13 cellular contexts compared by ENCODE assay signal in the genomic region with DNA sequence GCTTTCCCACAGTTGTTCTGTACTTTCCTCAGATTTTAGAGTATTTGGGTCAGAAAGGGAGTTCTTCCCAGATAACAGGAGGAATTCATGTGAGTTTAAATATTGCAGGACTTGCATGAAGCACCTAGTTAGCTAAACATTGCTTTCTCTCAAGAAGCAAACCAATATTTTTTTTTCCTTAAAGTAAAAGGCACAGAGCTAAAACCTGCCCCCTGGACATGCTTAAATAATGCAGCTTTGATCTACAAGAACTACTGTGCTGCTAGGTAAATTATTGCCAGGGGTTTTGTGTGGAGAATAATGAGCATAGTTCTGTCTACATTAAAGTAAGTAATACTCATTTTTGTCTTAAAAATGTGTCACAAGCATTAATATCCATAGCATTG. TPM values are rescaled to one million over a fixed set of nuclear protein-coding genes. Genes with fewer than 3 reads are reported as not detected.
A peak's percentile ranks its signal among the peaks of the same experiment; 100 is the strongest.
DNase-seq lines count a peak whose midpoint lies in the region; ATAC-seq, FAIRE-seq and TF ChIP-seq lines count a peak whose summit lies in the region.
"Had no signal": no experiment of that assay in that cellular context is flagged by ENCODE, and none has a peak within 500 bp of the region (broad histone marks: within the 10 kb centered on the region; RNA-seq: fewer than 3 reads in every experiment).

No MANE protein-coding gene starts in this region.

- TF ChIP-seq CTCF in GM23338 (conservative IDR thresholded peaks at IDR 0.05; ENCODE audit: low read depth in 2 of 2) (no peak), K562 (IDR thresholded peaks at IDR 0.05 in 2 of 3, conservative IDR thresholded peaks at IDR 0.05 in 1 of 3; ENCODE audit: insufficient read depth in 2 of 3, low read depth in 1 of 3, low read length in 3 of 3) (no peak), D721Med (IDR thresholded peaks at IDR 0.05; ENCODE audit: insufficient read depth, missing control alignments) (no peak)

- intact Hi-C loops in K562 (cut with micrococcal nuclease): no loop called here

- in situ Hi-C loops in K562 (cut with MboI): no loop called here

- CTCF ChIA-PET in K562 (lab: Yijun Ruan, JAX; ENCODE audit: low intra/inter-chr PET ratio): no interaction called here

- H3K79me2 ChIP-seq in GM23338 (replicated peaks; ENCODE audit: insufficient read depth) (no peaks in the 10 kb centered on the region), K562 (ENCODE audit: control insufficient read depth, insufficient read depth, low read length) (peaks cover 24% of the 10 kb centered on the region)

- H3K27ac Mint-ChIP-seq in GM23338: peak overlapping the region; percentile 49; the same call in 1 of the 2 replicates
- H3K27ac Mint-ChIP-seq: activated CD4-positive, alpha-beta memory T cell treated with anti-CD3 and anti-CD28 coated beads, Interleukin-2, amount 10 ng/mL, durations not matched to agents 7 days and 5 days; activated naive CD8-positive, alpha-beta T cell treated with anti-CD3 and anti-CD28 coated beads for 36 hours had no signal

- H3K27ac ChIP-seq in GM23338 (ENCODE audit: low read depth) (peak overlapping the region; percentile 33; the same call in 1 of the 2 replicates), K562 (ENCODE audit: extremely low read depth, low read depth, low read length) (peak overlapping the region; percentile 64)

- H3K9me3 ChIP-seq in K562 (replicated peaks; ENCODE audit: control insufficient read depth, insufficient read depth, low read depth, low read length): no peaks in the 10 kb centered on the region

- H3K4me3 ChIP-seq in GM23338 (no peak overlapping the region), K562 (peak overlapping the region; percentile 45), skeletal muscle cell (ENCODE audit: low read depth, low read length) (peak overlapping the region; percentile 28)

- H3K9me2 ChIP-seq in GM23338 (ENCODE audit: insufficient read depth): no peaks in the 10 kb centered on the region

- peak overlapping the region in 1 of 2 experiments; percentile 66; a peak in 3 of 4 replicates for H3K9ac ChIP-seq in K562 (ENCODE audit: insufficient read depth in 1 of 2, low read depth in 2 of 2, low read length in 2 of 2)

- H3K9me3 Mint-ChIP-seq in GM23338: no peaks in the 10 kb centered on the region
- H3K9me3 Mint-ChIP-seq: activated CD4-positive, alpha-beta memory T cell treated with anti-CD3 and anti-CD28 coated beads, Interleukin-2, amount 10 ng/mL, durations not matched to agents 7 days and 5 days; activated naive CD8-positive, alpha-beta T cell treated with anti-CD3 and anti-CD28 coated beads for 36 hours had no signal

- no peak for TF ChIP-seq EP300 in K562 (IDR thresholded peaks at IDR 0.05; ENCODE audit: low read length)

- FAIRE-seq in K562 (lab: Jason Lieb, UNC): no peak
- no peak for FAIRE-seq in D721Med (lab: Jason Lieb, UNC)

- peak overlapping the region; percentile 60 for H3K4me2 ChIP-seq in GM23338
- H3K4me2 ChIP-seq in K562 (ENCODE audit: insufficient read depth, low read length): peak overlapping the region; percentile 85

- TF ChIP-seq POLR2A in K562 (conservative IDR thresholded peaks at IDR 0.05): no peak

- ATAC-seq in GM23338 (no peak), K562 (peak; percentile 8)

- H3K4me1 ChIP-seq in GM23338 (ENCODE audit: insufficient read depth) (peaks cover 31% of the 10 kb centered on the region), K562 (replicated peaks in 1 of 2; ENCODE audit: control insufficient read depth in 2 of 2, insufficient read depth in 2 of 2, low read length in 2 of 2) (no peaks in the 10 kb centered on the region; a peak in 1 of 5 replicates)

- DNase-seq in GM23338 (ENCODE audit: low spot score): no peak
- DNase-seq in K562 (ENCODE audit: extremely low read depth in 1 of 4, low spot score in 3 of 4): no peak
- DNase-seq in kidney tubule cell (ENCODE audit: low spot score): peak; percentile 14
- no peak for DNase-seq in skeletal muscle cell (ENCODE audit: low read depth)
- DNase-seq in activated CD4-positive, alpha-beta T cell treated with anti-CD3 and anti-CD28 coated beads, Interleukin-2, amount 50 U/mL, for 4 hours: no peak
- DNase-seq in occipital lobe (lab: John Stamatoyannopoulos, UW): no peak
- DNase-seq in NCI-H748 (lab: John Stamatoyannopoulos, UW; ENCODE audit: unreplicated experiment): no peak
- no peak for DNase-seq in D721Med (ENCODE audit: insufficient read length, low spot score)
- DNase-seq: activated CD4-positive, alpha-beta memory T cell treated with anti-CD3 and anti-CD28 coated beads, Interleukin-2, amount 10 ng/mL, durations not matched to agents 7 days and 5 days; activated naive CD8-positive, alpha-beta T cell treated with anti-CD3 and anti-CD28 coated beads for 36 hours; NCI-H1417 treated with DMSO at 0.1 percent for 48 hours had no signal

- no peaks in the 10 kb centered on the region for H3K27me3 Mint-ChIP-seq in GM23338 (ENCODE audit: insufficient read depth, low read depth, poor library complexity)

- H4K20me1 ChIP-seq in GM23338 (replicated peaks; ENCODE audit: insufficient read depth) (no peaks in the 10 kb centered on the region), K562 (replicated peaks; ENCODE audit: control insufficient read depth, insufficient read depth, low read length) (no peaks in the 10 kb centered on the region)

- BruUV-seq in K562 (replicated peaks; lab: Mats Ljungman, UMichigan): TSS peak; percentile 97

- no peaks in the 10 kb centered on the region for H3K9me1 ChIP-seq in K562 (ENCODE audit: control insufficient read depth, insufficient read depth, low read length)

- H3K27me3 ChIP-seq in GM23338 (ENCODE audit: insufficient read depth): no peaks in the 10 kb centered on the region
- H3K27me3 ChIP-seq in K562 (ENCODE audit: control insufficient read depth in 2 of 2, insufficient read depth in 2 of 2, low read length in 2 of 2): no peaks in the 10 kb centered on the region

- POLR2A ChIA-PET in K562 (lab: Yijun Ruan, JAX): interaction anchor here (0.7 to 2.7 kb wide), 13 partner anchors 9 to 179 kb away, joined by 3 to 23 read pairs (median 4); a partner anchor contains a TSS

- no peaks in the 10 kb centered on the region for H3K36me3 Mint-ChIP-seq in GM23338 (ENCODE audit: low read depth)
- H3K36me3 Mint-ChIP-seq: activated naive CD8-positive, alpha-beta T cell treated with anti-CD3 and anti-CD28 coated beads for 36 hours had no signal

- no peaks in the 10 kb centered on the region for H3K36me3 ChIP-seq in GM23338 (ENCODE audit: insufficient read depth)
- H3K36me3 ChIP-seq in K562 (ENCODE audit: control insufficient read depth, insufficient read depth, low read length): peaks cover 4% of the 10 kb centered on the region; the same call in 1 of the 3 replicates

- H3K4me3 Mint-ChIP-seq in GM23338: peak overlapping the region; percentile 57; the same call in 2 of the 3 replicates
- H3K4me3 Mint-ChIP-seq: activated CD4-positive, alpha-beta memory T cell treated with anti-CD3 and anti-CD28 coated beads, Interleukin-2, amount 10 ng/mL, durations not matched to agents 7 days and 5 days; activated naive CD8-positive, alpha-beta T cell treated with anti-CD3 and anti-CD28 coated beads for 36 hours had no signal

- peak overlapping the region; percentile 10; the same call in 1 of the 2 replicates for H2AFZ ChIP-seq in GM23338
- H2AFZ ChIP-seq in K562 (ENCODE audit: low read depth, low read length): peak overlapping the region; percentile 91

- H3K4me1 Mint-ChIP-seq in GM23338: peaks cover 36% of the 10 kb centered on the region
- H3K4me1 Mint-ChIP-seq: activated CD4-positive, alpha-beta memory T cell treated with anti-CD3 and anti-CD28 coated beads, Interleukin-2, amount 10 ng/mL, durations not matched to agents 7 days and 5 days; activated naive CD8-positive, alpha-beta T cell treated with anti-CD3 and anti-CD28 coated beads for 36 hours had no signal

- no peaks in the 10 kb centered on the region for H3F3A ChIP-seq in GM23338 (replicated peaks; ENCODE audit: low read depth)

- TF ChIP-seq RAD21 in K562 (CRISPR knock-in tag; conservative IDR thresholded peaks at IDR 0.05 in 1 of 2, IDR thresholded peaks at IDR 0.05 in 1 of 2): no peak

RNA-seq across cellular contexts. Expression of a gene that starts 0.5 kb away (rescaled TPM):
- total RNA-seq in GM23338 (2014; rRNA removed; shearing (Covaris generic)): 0.70 and 0.76 TPM in 2 replicates
- polyA plus RNA-seq in GM23338 (2016; fragmentation: Nextera tagmentation; extraction: Ambion mirVana) (0.64 and 1.0 TPM in 2 replicates), K562 (2011; rRNA removed) (5.8 and 15.9 TPM in 2 replicates), K562 (2014; fragmentation: Illumina TruSeq; extraction: Trizol) (15.3 and 18.4 TPM in 2 replicates), K562 (2014; fragmentation: Nextera tagmentation; extraction: Ambion mirVana) (10 to 100 TPM; 47.5 to 48.6 TPM), K562 (2014; rRNA removed) (9.8 and 10.1 TPM in 2 replicates)
- total RNA-seq in K562 (2011; cell fraction: chromatin; rRNA removed; ENCODE audit: low replicate concordance): 7.4 and 7.9 TPM in 2 replicates
- total RNA-seq in K562 (2011; cell fraction: nucleolus; rRNA removed): 9.5 and 11.5 TPM in 2 replicates
- 10.8 and 11.1 TPM in 2 replicates for total RNA-seq in K562 (2011; cell fraction: nucleoplasm; rRNA removed)
- total RNA-seq in K562 (2014; rRNA removed) (8.3 and 10.5 TPM in 2 replicates), K562 (2014; rRNA removed; fragmentation: Illumina TruSeq; extraction: Trizol) (15.0 and 15.1 TPM in 2 replicates), K562 (2015; rRNA removed; fragmentation: Illumina TruSeq; extraction: Trizol) (23.0 and 23.7 TPM in 2 replicates), K562 (2021) (8.8 and 12.0 TPM in 2 replicates), occipital lobe (12.6 TPM)
- polyA plus RNA-seq in K562 (2011; cell fraction: cytosol; rRNA removed): 3.5 and 9.8 TPM in 2 replicates
- polyA plus RNA-seq in K562 (2011; cell fraction: nucleus; rRNA removed): 3.2 and 5.1 TPM in 2 replicates
- 17.5 and 63.6 TPM in 2 replicates for polyA plus RNA-seq in K562 (2012)
- polyA minus RNA-seq in K562 (2011; rRNA and poly(A)+ RNA removed): 4.2 and 12.0 TPM in 2 replicates
- 1.8 and 2.5 TPM in 2 replicates for polyA minus RNA-seq in K562 (2011; cell fraction: cytosol; rRNA and poly(A)+ RNA removed)
- polyA minus RNA-seq in K562 (2011; cell fraction: nucleus; rRNA and poly(A)+ RNA removed): 4.2 and 5.4 TPM in 2 replicates
- total RNA-seq: activated CD4-positive, alpha-beta memory T cell treated with anti-CD3 and anti-CD28 coated beads, Interleukin-2, amount 10 ng/mL, durations not matched to agents 7 days and 5 days; activated naive CD8-positive, alpha-beta T cell treated with anti-CD3 and anti-CD28 coated beads for 36 hours; T-helper 1 cell treated with Interleukin-12 subunit alpha and Interleukin-12 subunit beta and Interleukin-4 antibody, amounts not matched to agents 30 ng/mL and 1 ng/mL, for 36 hours; ureter had no signal

RNA-seq across cellular contexts. Expression of a gene that starts 44.7 kb away (rescaled TPM):
- total RNA-seq in GM23338 (2014; rRNA removed; shearing (Covaris generic)): 0.45 and 1.0 TPM in 2 replicates
- polyA plus RNA-seq in GM23338 (2016; fragmentation: Nextera tagmentation; extraction: Ambion mirVana) (0.54 and 0.73 TPM in 2 replicates), K562 (2011; rRNA removed) (5.5 and 7.8 TPM in 2 replicates), K562 (2014; fragmentation: Illumina TruSeq; extraction: Trizol) (4.2 and 4.3 TPM in 2 replicates), K562 (2014; fragmentation: Nextera tagmentation; extraction: Ambion mirVana) (1 to 10 TPM; 3.9 to 8.2 TPM), K562 (2014; rRNA removed) (3.4 and 5.1 TPM in 2 replicates)
- 7.4 and 19.6 TPM in 2 replicates for total RNA-seq in K562 (2011; cell fraction: chromatin; rRNA removed; ENCODE audit: low replicate concordance)
- 3.8 and 3.9 TPM in 2 replicates for total RNA-seq in K562 (2011; cell fraction: nucleolus; rRNA removed)
- 8.7 and 16.9 TPM in 2 replicates for total RNA-seq in K562 (2011; cell fraction: nucleoplasm; rRNA removed)
- total RNA-seq in K562 (2014; rRNA removed) (5.9 and 6.6 TPM in 2 replicates), K562 (2014; rRNA removed; fragmentation: Illumina TruSeq; extraction: Trizol) (8.0 and 11.1 TPM in 2 replicates), K562 (2015; rRNA removed; fragmentation: Illumina TruSeq; extraction: Trizol) (13.3 and 14.4 TPM in 2 replicates), K562 (2021) (8.6 and 9.1 TPM in 2 replicates), occipital lobe (9.5 TPM)
- polyA plus RNA-seq in K562 (2011; cell fraction: cytosol; rRNA removed): 1.6 and 2.5 TPM in 2 replicates
- 3.8 and 3.9 TPM in 2 replicates for polyA plus RNA-seq in K562 (2011; cell fraction: nucleus; rRNA removed)
- polyA plus RNA-seq in K562 (2012): 7.4 and 8.8 TPM in 2 replicates
- 15.2 and 16.9 TPM in 2 replicates for polyA minus RNA-seq in K562 (2011; rRNA and poly(A)+ RNA removed)
- polyA minus RNA-seq in K562 (2011; cell fraction: cytosol; rRNA and poly(A)+ RNA removed): 4.2 and 4.9 TPM in 2 replicates
- 16.7 and 18.3 TPM in 2 replicates for polyA minus RNA-seq in K562 (2011; cell fraction: nucleus; rRNA and poly(A)+ RNA removed)
